In genomic region chr13:113888701-113889330, GRCh38 we compare ENCODE assay signal across 21 cellular contexts. TPM values are rescaled to one million over a fixed set of nuclear protein-coding genes. Genes with fewer than 3 reads are reported as not detected.
DNase-seq lines count a peak whose midpoint lies in the region; ATAC-seq and TF ChIP-seq lines count a peak whose summit lies in the region.
"Had no signal": no experiment of that assay in that cellular context is flagged by ENCODE, and none has a peak within 500 bp of the region (broad histone marks: within the 10 kb centered on the region; RNA-seq: fewer than 3 reads in every experiment).

No MANE protein-coding gene starts in this region.

- no peaks in the 10 kb centered on the region for H3K79me1 ChIP-seq in mesenchymal stem cell (replicated peaks; ENCODE audit: low read length, poor library complexity, severe bottlenecking)

- no peak overlapping the region for H3K23ac ChIP-seq in mesenchymal stem cell (ENCODE audit: low read length in 2 of 2)

- H2BK120ac ChIP-seq in mesenchymal stem cell (ENCODE audit: low read depth, low read length): no peak overlapping the region

- H3K36me3 Mint-ChIP-seq in T-helper 17 cell (ENCODE audit: low read depth): no peaks in the 10 kb centered on the region
- H3K36me3 Mint-ChIP-seq: CD8-positive, alpha-beta T cell had no signal

- no peak overlapping the region for H2BK5ac ChIP-seq in mesenchymal stem cell (ENCODE audit: low read depth, low read length, poor library complexity, severe bottlenecking)

- H3K14ac ChIP-seq in mesenchymal stem cell (ENCODE audit: low read length in 2 of 2): no peak overlapping the region

- H3K9ac ChIP-seq in mesenchymal stem cell (ENCODE audit: low read length): no peak overlapping the region
- H3K9ac ChIP-seq: BLaER1, KMS-11 had no signal

- H3K36me3 ChIP-seq in heart right ventricle (no peaks in the 10 kb centered on the region), mesenchymal stem cell (ENCODE audit: control insufficient read depth in 1 of 2, insufficient read depth in 2 of 2, low read depth in 1 of 2, low read length in 2 of 2) (no peaks in the 10 kb centered on the region)
- H3K36me3 ChIP-seq: BLaER1 had no signal

- no peak overlapping the region for H3K4ac ChIP-seq in mesenchymal stem cell (ENCODE audit: low read depth in 1 of 2, low read length in 2 of 2)

- H3K4me1 Mint-ChIP-seq in T-helper 17 cell: peaks cover 4% of the 10 kb centered on the region

- peaks cover 0 to 11% (median 0%) of the 10 kb centered on the region in 11 donors for H3K9me3 ChIP-seq in heart right ventricle
- no peaks in the 10 kb centered on the region for H3K9me3 ChIP-seq in mesenchymal stem cell (ENCODE audit: control insufficient read depth, low read length)
- H3K9me3 ChIP-seq in T-helper 17 cell (ENCODE audit: control insufficient read depth, low read length, poor library complexity, severe bottlenecking): no peaks in the 10 kb centered on the region
- H3K9me3 ChIP-seq: A549 had no signal

- intact Hi-C loops in Right ventricle myocardium superior (cut with DNase I) (loop anchor here (5.0 kb wide), 1 partner anchor 72 kb away; no protein-coding TSS in a partner anchor), heart right ventricle (cut with DNase I) (no loop called here)

- WGBS in heart right ventricle, 2 donors: 94 to 98% methylated on average over 4 of the region's 4 CpGs
- 91% methylated on average over 4 of the region's 4 CpGs for WGBS in mesenchymal stem cell

- peaks cover 34% of the 10 kb centered on the region for H3K27me3 Mint-ChIP-seq in T-helper 17 cell

- H3K4me2 ChIP-seq in mesenchymal stem cell (ENCODE audit: low read length, poor library complexity, severe bottlenecking): no peak overlapping the region
- H3K4me2 ChIP-seq: A549, BLaER1, KMS-11 had no signal

- no peak overlapping the region for H4K8ac ChIP-seq in mesenchymal stem cell (ENCODE audit: low read length)

- peaks cover 0 to 32% (median 9%) of the 10 kb centered on the region in 9 donors for H3K4me1 ChIP-seq in heart right ventricle
- H3K4me1 ChIP-seq in mesenchymal stem cell (ENCODE audit: control insufficient read depth, insufficient read depth, low read depth, low read length): peaks cover 2% of the 10 kb centered on the region
- H3K4me1 ChIP-seq: A549, BLaER1 had no signal

- H2BK12ac ChIP-seq in mesenchymal stem cell (ENCODE audit: low read length in 2 of 2): no peak overlapping the region

- no peak overlapping the region for H3K27ac Mint-ChIP-seq in T-helper 17 cell
- H3K27ac Mint-ChIP-seq: CD8-positive, alpha-beta T cell had no signal

- peak overlapping the region; percentile 30 for H2BK15ac ChIP-seq in mesenchymal stem cell (ENCODE audit: low read depth, poor library complexity, severe bottlenecking)

- H3K27ac ChIP-seq in heart right ventricle (no peak overlapping the region), mesenchymal stem cell (ENCODE audit: low read length, poor library complexity, severe bottlenecking) (no peak overlapping the region)
- H3K27ac ChIP-seq: A549, BLaER1, KMS-11 had no signal

- H2AK5ac ChIP-seq in mesenchymal stem cell (ENCODE audit: low read length, severe bottlenecking): no peak overlapping the region

- no peak overlapping the region for H3K4me3 ChIP-seq in heart right ventricle
- no peak overlapping the region for H3K4me3 ChIP-seq in mesenchymal stem cell (ENCODE audit: insufficient read depth in 1 of 2, low read depth in 1 of 2, low read length in 2 of 2)
- H3K4me3 ChIP-seq: A549, BLaER1 had no signal

- TF ChIP-seq CTCF in heart right ventricle (IDR thresholded peaks at IDR 0.05): no peak

- no peak overlapping the region for H2AFZ ChIP-seq in mesenchymal stem cell (ENCODE audit: low read depth, low read length)

- H3K18ac ChIP-seq in mesenchymal stem cell (ENCODE audit: low read depth in 1 of 2, low read length in 2 of 2): no peak overlapping the region

- H3K27me3 ChIP-seq in heart right ventricle (no peaks in the 10 kb centered on the region), mesenchymal stem cell (ENCODE audit: control insufficient read depth in 1 of 2, insufficient read depth in 1 of 2, low read length in 2 of 2) (no peaks in the 10 kb centered on the region)
- H3K27me3 ChIP-seq: BLaER1 had no signal

- DNase-seq in Right ventricle myocardium superior (no peak), heart right ventricle (no peak), amniotic epithelial cell (ENCODE audit: low read depth) (peak; percentile 58), mesenchymal stem cell (no peak), T-helper 17 cell (no peak)
- DNase-seq: Calu3; CD8-positive, alpha-beta T cell; GF-D8; NCI-H1092; NCI-H146; NCI-H2081; NCI-H446 treated with DMSO at 0.1 percent for 48 hours; NCI-H69 had no signal

- no peak overlapping the region for H3K4me3 Mint-ChIP-seq in T-helper 17 cell
- H3K4me3 Mint-ChIP-seq: CD8-positive, alpha-beta T cell had no signal

- no peak overlapping the region for H4K91ac ChIP-seq in mesenchymal stem cell (ENCODE audit: low read length)

- ATAC-seq in Right ventricle myocardium superior (ENCODE audit: poor library complexity): peak; percentile 18
- no peak for ATAC-seq in heart right ventricle
- ATAC-seq in GM18870 (IDR thresholded peaks at IDR 0.05; ENCODE audit: unreplicated experiment): no peak
- no peak for ATAC-seq in HG02973 (IDR thresholded peaks at IDR 0.05; ENCODE audit: unreplicated experiment)
- no peak for ATAC-seq in T-helper 17 cell
- ATAC-seq in GM18511 (IDR thresholded peaks at IDR 0.05; ENCODE audit: unreplicated experiment): no peak
- ATAC-seq: A549; CD8-positive, alpha-beta T cell; HepG2; Panc1 had no signal

RNA-seq across cellular contexts. Expression of gene GAS6, which starts 24.9 kb away (rescaled TPM):
- 181 TPM for total RNA-seq in Right ventricle myocardium superior
- 100 to 1,000 TPM; 146 to 223 (median 174) TPM for total RNA-seq in heart right ventricle
- 100 to 1,000 TPM; 113 to 280 TPM for polyA plus RNA-seq in heart right ventricle
- 126 TPM for polyA plus RNA-seq in mesenchymal stem cell (2013, experiment 1 of 2)
- polyA plus RNA-seq in mesenchymal stem cell (2013, experiment 2 of 2): 127 TPM
- 1 to 10 TPM; 2.2 to 3.8 TPM for total RNA-seq in T-helper 17 cell

Comparison
In these comparisons a context has a peak if more than half of its experiments do, and no peak if none do; other contexts are left out.
1. RNA of gene GAS6, which starts 24.9 kb away (total RNA-seq): 181 TPM in Right ventricle myocardium superior (single experiment) and 146 to 223 TPM in heart right ventricle; 2.2 to 3.8 TPM in T-helper 17 cell; every median in the first group is over 10 times any median in the second.